ENCODE assay signal across 11 cellular contexts in genomic region chr16:50372611-50373344, GRCh38.
A peak's percentile ranks its signal among the peaks of the same experiment; 100 is the strongest.
DNase-seq lines count a peak whose midpoint lies in the region; ATAC-seq and TF ChIP-seq lines count a peak whose summit lies in the region.
"Had no signal": no experiment of that assay in that cellular context is flagged by ENCODE, and none has a peak within 500 bp of the region (broad histone marks: within the 10 kb centered on the region; RNA-seq: fewer than 3 reads in every experiment).

No MANE protein-coding gene starts in this region.

- H3K27ac ChIP-seq in muscle layer of duodenum (ENCODE audit: low read length): peak overlapping the region; percentile 39
- H3K27ac ChIP-seq: cardiac muscle cell, vagina had no signal

- no peaks in the 10 kb centered on the region for H3K36me3 ChIP-seq in muscle layer of duodenum (ENCODE audit: control insufficient read depth in 1 of 2, insufficient read depth in 2 of 2, low read length in 2 of 2)
- H3K36me3 ChIP-seq: cardiac muscle cell, vagina had no signal

- DNase-seq in AG10803 (ENCODE audit: low read depth) (peak; percentile 41), HPDE6-E6E7 (ENCODE audit: extremely low spot score) (peak; percentile 48), epithelial cell of esophagus (ENCODE audit: low read depth) (peak; percentile 82), NCI-H2227 treated with DMSO at 0.1 percent for 48 hours (lab: John Stamatoyannopoulos, UW) (no peak), OCI-M2 (lab: John Stamatoyannopoulos, UW; ENCODE audit: unreplicated experiment) (no peak), germinal center (ENCODE audit: low spot score) (no peak)
- DNase-seq: activated CD8-positive, alpha-beta T cell treated with anti-CD3 and anti-CD28 coated beads, Interleukin-2, amount 10 ng/mL, durations not matched to agents 7 days and 5 days had no signal

- H3K4me1 ChIP-seq in muscle layer of duodenum (ENCODE audit: control insufficient read depth in 1 of 2, insufficient read depth in 2 of 2, low read length in 2 of 2): peaks cover 3 to 5% of the 10 kb centered on the region in 2 donors

- H3K27me3 ChIP-seq in muscle layer of duodenum (ENCODE audit: low read depth, low read length): no peaks in the 10 kb centered on the region
- H3K27me3 ChIP-seq: cardiac muscle cell, vagina had no signal

- H3K4me3 ChIP-seq in AG10803 (ENCODE audit: low read length) (no peak overlapping the region), epithelial cell of esophagus (ENCODE audit: low read length) (no peak overlapping the region), muscle layer of duodenum (ENCODE audit: low read depth in 1 of 2, low read length in 2 of 2) (no peak overlapping the region)
- H3K4me3 ChIP-seq: cardiac muscle cell, vagina had no signal

- no peaks in the 10 kb centered on the region for H3K9me3 ChIP-seq in muscle layer of duodenum (ENCODE audit: control insufficient read depth in 1 of 2, low read length in 2 of 2)
- H3K9me3 ChIP-seq: vagina had no signal

- TF ChIP-seq CTCF in AG10803 (conservative IDR thresholded peaks at IDR 0.05; ENCODE audit: low read length) (no peak), epithelial cell of esophagus (IDR thresholded peaks at IDR 0.05; ENCODE audit: insufficient read depth, low read depth, low read length, missing control alignments) (no peak)

- no peak for ATAC-seq in GM21737 (IDR thresholded peaks at IDR 0.05; ENCODE audit: unreplicated experiment)
- ATAC-seq: activated CD8-positive, alpha-beta T cell treated with anti-CD3 and anti-CD28 coated beads, Interleukin-2, amount 10 ng/mL, durations not matched to agents 7 days and 5 days had no signal

Comparison
In these comparisons a context has a peak if more than half of its experiments do, and no peak if none do; other contexts are left out.
1. DNase-seq: peak in AG10803 (single experiment), HPDE6-E6E7 (single experiment) and epithelial cell of esophagus (single experiment); none in NCI-H2227 treated with DMSO at 0.1 percent for 48 hours (single experiment), OCI-M2 (single experiment) and germinal center (single experiment).